12 cellular contexts compared by ENCODE assay signal in genomic region chr12:120332041-120332440, GRCh38. TPM values are rescaled to one million over a fixed set of nuclear protein-coding genes. Genes with fewer than 3 reads are reported as not detected.
"Had no signal": no experiment of that assay in that cellular context is flagged by ENCODE, and none has a peak within 500 bp of the region (broad histone marks: within the 10 kb centered on the region; RNA-seq: fewer than 3 reads in every experiment).

No MANE protein-coding gene starts in this region.

- ATAC-seq: HCT116 had no signal

- H3K36me3 ChIP-seq: HAP-1 had no signal

- H3K9ac ChIP-seq: GM23248, KMS-11 had no signal

- H3K4me3 ChIP-seq: GM23248, HAP-1 had no signal

- H3K4me1 ChIP-seq: HAP-1 had no signal

- H3K27ac ChIP-seq: GM23248, KMS-11 had no signal

- DNase-seq: GM23248, GOT3, H7, HFFc6, KBM-7 had no signal

- FAIRE-seq: HTR-8/SVneo had no signal

RNA-seq across cellular contexts. Expression of gene PLA2G1B, which starts 4.5 kb away (rescaled TPM):
- total RNA-seq: GM23248, H4, H7, HFFc6, HT-29 had no signal
- polyA plus RNA-seq: GM23248, IgD-negative memory B cell had no signal

RNA-seq across cellular contexts. Expression of gene SIRT4, which starts 29.9 kb away (rescaled TPM):
- total RNA-seq: GM23248 had no signal

RNA-seq across cellular contexts. Expression of gene MSI1, which starts 36.9 kb away (rescaled TPM):
- total RNA-seq: GM23248, HFFc6, HT-29 had no signal
- polyA plus RNA-seq: GM23248, IgD-negative memory B cell had no signal

RNA-seq across cellular contexts. Expression of gene RNU4-1, which starts 39.0 kb away (rescaled TPM):
- total RNA-seq: GM23248 had no signal
- polyA plus RNA-seq: GM23248, IgD-negative memory B cell had no signal

RNA-seq across cellular contexts. Expression of gene RNU4-2, which starts 40.3 kb away (rescaled TPM):
- polyA plus RNA-seq: IgD-negative memory B cell had no signal
